25 cellular contexts compared by ENCODE assay signal in the genomic region with DNA sequence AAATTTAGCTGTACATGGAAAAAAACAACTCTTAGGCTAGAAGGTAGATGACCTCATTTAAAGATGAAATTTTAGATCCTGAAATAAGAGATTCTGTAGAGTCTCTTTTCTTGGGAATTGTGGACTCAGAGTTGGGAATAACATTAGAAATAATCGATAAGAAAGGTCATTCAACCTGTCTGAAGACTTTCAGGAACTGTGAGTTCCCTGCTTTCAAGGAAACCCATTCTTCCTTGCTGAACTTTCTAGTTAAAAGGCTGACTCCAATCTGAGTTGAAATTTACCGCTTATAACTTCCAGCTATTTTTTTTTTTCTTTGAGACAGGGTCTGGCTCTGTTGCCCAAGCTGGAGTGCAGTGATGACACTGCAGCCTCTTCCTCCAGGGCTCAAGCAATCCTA.
"Had no signal": no experiment of that assay in that cellular context is flagged by ENCODE, and none has a peak within 500 bp of the region (broad histone marks: within the 10 kb centered on the region; RNA-seq: fewer than 3 reads in every experiment).

No MANE protein-coding gene starts in this region.

- H3K27ac ChIP-seq: colonic mucosa, dorsolateral prefrontal cortex, esophagus muscularis mucosa, foreskin keratinocyte, gastroesophageal sphincter, heart right ventricle, left lung, lower lobe of right lung had no signal

- H3K4me3 Mint-ChIP-seq: dendritic cell treated with granulocyte-macrophage colony-stimulating factor and Interleukin-4, amounts not matched to agents 40 ng/mL and 50 ng/mL, for 4 days; mesothelial cell of epicardium; naive B cell had no signal

- H3K36me3 Mint-ChIP-seq: mesothelial cell of epicardium, naive B cell had no signal

- H3K9me3 ChIP-seq: colonic mucosa, esophagus muscularis mucosa, gastroesophageal sphincter, heart right ventricle, left lung, lower lobe of right lung, mucosa of descending colon had no signal

- ATAC-seq: foreskin keratinocyte, gastroesophageal sphincter, heart right ventricle, left cardiac atrium, left lung, left ventricle myocardium superior, lower lobe of right lung, mucosa of descending colon had no signal

- H3K36me3 ChIP-seq: colonic mucosa, esophagus muscularis mucosa, gastroesophageal sphincter, heart right ventricle, left lung, lower lobe of right lung had no signal

- H3K4me3 ChIP-seq: colonic mucosa, dorsolateral prefrontal cortex, esophagus muscularis mucosa, gastroesophageal sphincter, heart right ventricle, left lung, lower lobe of right lung, mucosa of descending colon had no signal

- DNase-seq: colonic mucosa; cortex of kidney; dorsolateral prefrontal cortex; effector CD4-positive, alpha-beta T cell; effector memory CD4-positive, alpha-beta T cell; foreskin keratinocyte; glutamatergic neuron; head of caudate nucleus; heart right ventricle; hippocampal formation; left cardiac atrium; left lung; left ventricle myocardium superior; lower lobe of right lung; mesenchymal stem cell; mucosa of descending colon; naive B cell had no signal

- H3K4me1 ChIP-seq: colonic mucosa, foreskin keratinocyte, left lung, lower lobe of right lung had no signal

- H3K27ac Mint-ChIP-seq: dendritic cell treated with granulocyte-macrophage colony-stimulating factor and Interleukin-4, amounts not matched to agents 40 ng/mL and 50 ng/mL, for 4 days; mesothelial cell of epicardium had no signal

- H3K27me3 ChIP-seq: colonic mucosa, dorsolateral prefrontal cortex, esophagus muscularis mucosa, gastroesophageal sphincter, heart right ventricle, left lung had no signal

- FAIRE-seq: endothelial cell of umbilical vein, frontal cortex, islet of Langerhans, keratinocyte had no signal

- H3K9me3 Mint-ChIP-seq: dendritic cell treated with granulocyte-macrophage colony-stimulating factor and Interleukin-4, amounts not matched to agents 40 ng/mL and 50 ng/mL, for 4 days; mesothelial cell of epicardium had no signal
